In genomic region chr6:30071858-30072257, GRCh38 we compare ENCODE assay signal across 22 cellular contexts. TPM values are rescaled to one million over a fixed set of nuclear protein-coding genes. Genes with fewer than 3 reads are reported as not detected.
A peak's percentile ranks its signal among the peaks of the same experiment; 100 is the strongest.
DNase-seq lines count a peak whose midpoint lies in the region; ATAC-seq and TF ChIP-seq lines count a peak whose summit lies in the region.
"Had no signal": no experiment of that assay in that cellular context is flagged by ENCODE, and none has a peak within 500 bp of the region (broad histone marks: within the 10 kb centered on the region; RNA-seq: fewer than 3 reads in every experiment).

No MANE protein-coding gene starts in this region.

- POLR2A ChIA-PET in IMR-90 (lab: Charles Lee; ENCODE audit: unreplicated experiment): no interaction called here
- POLR2A ChIA-PET in CD8-positive, alpha-beta T cell (lab: Charles Lee): no interaction called here

- dilution Hi-C loops in IMR-90 (cut with HindIII; ENCODE audit: low sequenced_read_pairs, unreplicated experiment): no loop called here

- peaks cover 44% of the 10 kb centered on the region for H3K36me3 Mint-ChIP-seq in T-helper 1 cell treated with Interleukin-12 subunit alpha and Interleukin-12 subunit beta and Interleukin-4 antibody, amounts not matched to agents 30 μg/mL and 1 μg/mL, for 36 hours (ENCODE audit: low read depth)
- peaks cover 29% of the 10 kb centered on the region for H3K36me3 Mint-ChIP-seq in endothelial cell (ENCODE audit: low read depth, unreplicated experiment)
- H3K36me3 Mint-ChIP-seq in neural progenitor cell: peaks cover 17% of the 10 kb centered on the region
- H3K36me3 Mint-ChIP-seq in CD8-positive, alpha-beta T cell: peaks cover 41% of the 10 kb centered on the region

- peaks cover 42% of the 10 kb centered on the region for H3K4me1 Mint-ChIP-seq in T-helper 1 cell treated with Interleukin-12 subunit alpha and Interleukin-12 subunit beta and Interleukin-4 antibody, amounts not matched to agents 30 μg/mL and 1 μg/mL, for 36 hours (ENCODE audit: low read depth)
- H3K4me1 Mint-ChIP-seq in endothelial cell (ENCODE audit: unreplicated experiment) (peaks cover 50% of the 10 kb centered on the region), neural progenitor cell (peaks cover 30% of the 10 kb centered on the region)
- H3K4me1 Mint-ChIP-seq in CD8-positive, alpha-beta T cell (ENCODE audit: low read depth): peaks cover 52% of the 10 kb centered on the region

- no peak overlapping the region for H3K56ac ChIP-seq in IMR-90 (ENCODE audit: extremely low read depth, insufficient read depth, low read length)

- BruUV-seq in IMR-90 (replicated peaks; lab: Mats Ljungman, UMichigan): no TSS peak

- H2BK20ac ChIP-seq in IMR-90 (ENCODE audit: low read depth, low read length): no peak overlapping the region

- CTCF ChIA-PET in IMR-90 (lab: Yijun Ruan, JAX): no interaction called here
- CTCF ChIA-PET in CD8-positive, alpha-beta T cell (lab: Charles Lee): no interaction called here

- H4K91ac ChIP-seq in IMR-90 (ENCODE audit: insufficient read depth, low read depth, low read length): no peak overlapping the region

- H2AFZ ChIP-seq in IMR-90 (replicated peaks; ENCODE audit: low read length, poor library complexity) (peak overlapping the region; percentile 68), neural progenitor cell (replicated peaks) (no peak overlapping the region)

- H3K27me3 ChIP-seq in IMR-90 (ENCODE audit: control insufficient read depth, insufficient read depth, low read length) (peaks cover 59% of the 10 kb centered on the region), neural progenitor cell (peaks cover 76% of the 10 kb centered on the region)
- H3K27me3 ChIP-seq in CD8-positive, alpha-beta T cell (ENCODE audit: insufficient read depth, low read length): peaks cover 33% of the 10 kb centered on the region

- H3K4me3 ChIP-seq in IMR-90 (ENCODE audit: insufficient read depth, low read depth, low read length) (no peak overlapping the region), neural progenitor cell (peak overlapping the region; percentile 36)
- no peak overlapping the region for H3K4me3 ChIP-seq in CD8-positive, alpha-beta T cell (ENCODE audit: low read depth, low read length)
- H3K4me3 ChIP-seq: left lung, mucosa of descending colon had no signal

- no peak overlapping the region for H2AK5ac ChIP-seq in IMR-90 (ENCODE audit: low read depth, low read length)

- peaks cover 6 to 17% of the 10 kb centered on the region in 2 experiments for H3K79me1 ChIP-seq in IMR-90 (ENCODE audit: low read depth in 1 of 2, low read length in 2 of 2)

- intact Hi-C loops in IMR-90 (cut with micrococcal nuclease) (no loop called here), head of caudate nucleus (cut with DNase I) (no loop called here)
- intact Hi-C loops in CD8-positive, alpha-beta T cell (cut with DNase I, micrococcal nuclease): no loop called here

- H3K4me3 Mint-ChIP-seq in T-helper 1 cell treated with Interleukin-12 subunit alpha and Interleukin-12 subunit beta and Interleukin-4 antibody, amounts not matched to agents 30 μg/mL and 1 μg/mL, for 36 hours: peak overlapping the region; percentile 0
- peak overlapping the region; percentile 10 for H3K4me3 Mint-ChIP-seq in endothelial cell (ENCODE audit: unreplicated experiment)
- peak overlapping the region; percentile 14 for H3K4me3 Mint-ChIP-seq in neural progenitor cell
- H3K4me3 Mint-ChIP-seq in CD8-positive, alpha-beta T cell: no peak overlapping the region

- H3K79me2 ChIP-seq in neural progenitor cell (ENCODE audit: low read depth): peaks cover 6% of the 10 kb centered on the region

- H3K18ac ChIP-seq in IMR-90 (ENCODE audit: low read depth, low read length): no peak overlapping the region

- H3K23ac ChIP-seq in IMR-90 (ENCODE audit: low read depth, low read length): 0 out of 2 replicates have a peak overlapping the region, but pooled peaks have one; percentile 24

- no peak overlapping the region for H4K8ac ChIP-seq in IMR-90 (ENCODE audit: low read depth in 2 of 2, low read length in 2 of 2)

- H3K27ac Mint-ChIP-seq in T-helper 1 cell treated with Interleukin-12 subunit alpha and Interleukin-12 subunit beta and Interleukin-4 antibody, amounts not matched to agents 30 μg/mL and 1 μg/mL, for 36 hours: no peak overlapping the region
- H3K27ac Mint-ChIP-seq in endothelial cell (ENCODE audit: unreplicated experiment) (peak overlapping the region; percentile 54), neural progenitor cell (no peak overlapping the region)
- no peak overlapping the region for H3K27ac Mint-ChIP-seq in CD8-positive, alpha-beta T cell

- ATAC-seq in IMR-90 (ENCODE audit: low read depth): no peak
- no peak for ATAC-seq in CD8-positive, alpha-beta T cell
- ATAC-seq: left lung, mucosa of descending colon had no signal

- H3K4me1 ChIP-seq in IMR-90 (ENCODE audit: control insufficient read depth, insufficient read depth, low read length): peaks cover 3% of the 10 kb centered on the region; the same call in 1 of the 2 replicates
- H3K4me1 ChIP-seq in neural progenitor cell: peaks cover 21% of the 10 kb centered on the region
- peaks cover 52% of the 10 kb centered on the region for H3K4me1 ChIP-seq in CD8-positive, alpha-beta T cell (ENCODE audit: insufficient read depth, low read length)

- peaks cover 3% of the 10 kb centered on the region; the same call in 1 of the 2 replicates for H3K9me1 ChIP-seq in IMR-90 (ENCODE audit: insufficient read depth, low read length)

- H3K4ac ChIP-seq in IMR-90 (ENCODE audit: low read depth, low read length): no peak overlapping the region

- no peak for DNase-seq in T-helper 1 cell
- DNase-seq in IMR-90: no peak
- no peak for DNase-seq in endothelial cell (ENCODE audit: low spot score)
- DNase-seq in neural progenitor cell (ENCODE audit: low spot score): no peak
- no peak for DNase-seq in CD8-positive, alpha-beta T cell
- no peak for DNase-seq in head of caudate nucleus
- DNase-seq in DMS53 treated with DMSO at 0.1 percent for 48 hours (lab: John Stamatoyannopoulos, UW; ENCODE audit: unreplicated experiment): no peak
- DNase-seq: 8988T; activated CD4-positive, alpha-beta T cell treated with anti-CD3 and anti-CD28 coated beads, Interleukin-2, amount 50 U/mL, for 4 hours; amygdala; EL; NCI-H187; NCI-H2227 treated with DMSO at 0.1 percent for 48 hours; NCI-H748 treated with DMSO at 0.1 percent for 48 hours; nucleus accumbens; stimulated activated CD4-positive, alpha-beta T cell treated with anti-CD3 and anti-CD28 coated beads, Interleukin-4, amount 100 ng/mL, for 4 hours had no signal

- H2BK15ac ChIP-seq in IMR-90 (ENCODE audit: low read depth, low read length): no peak overlapping the region

- H2BK5ac ChIP-seq in IMR-90 (ENCODE audit: low read depth, low read length, poor library complexity, severe bottlenecking): no peak overlapping the region

- no peak for TF ChIP-seq CTCF in IMR-90 (conservative IDR thresholded peaks at IDR 0.05; ENCODE audit: low read depth, low read length)
- TF ChIP-seq CTCF in endothelial cell (IDR thresholded peaks at IDR 0.05; ENCODE audit: unreplicated experiment): no peak
- no peak for TF ChIP-seq CTCF in neural progenitor cell (IDR thresholded peaks at IDR 0.05)
- TF ChIP-seq CTCF in CD8-positive, alpha-beta T cell (IDR thresholded peaks at IDR 0.05): no peak

- TF ChIP-seq RAD21 in IMR-90 (IDR thresholded peaks at IDR 0.05; ENCODE audit: low read length): no peak

- TF ChIP-seq POLR2A in IMR-90 (IDR thresholded peaks at IDR 0.05; ENCODE audit: low read depth, low read length): no peak; the same call in 1 of the 2 replicates

- H3K27ac ChIP-seq in IMR-90 (ENCODE audit: insufficient read depth, low read length): no peak overlapping the region
- no peak overlapping the region for H3K27ac ChIP-seq in neural progenitor cell
- H3K27ac ChIP-seq in CD8-positive, alpha-beta T cell (ENCODE audit: low read depth, low read length): no peak overlapping the region
- H3K27ac ChIP-seq: esophagus muscularis mucosa, left lung, VCaP had no signal

- no peak overlapping the region for H2BK120ac ChIP-seq in IMR-90 (ENCODE audit: low read depth, low read length)

- in situ Hi-C loops in IMR-90 (cut with MboI; ENCODE audit: low sequenced_read_pairs): no loop called here

- H3K36me3 ChIP-seq in IMR-90 (ENCODE audit: control insufficient read depth, insufficient read depth, low read length) (peaks cover 8% of the 10 kb centered on the region; the same call in 1 of the 2 replicates), neural progenitor cell (no peaks in the 10 kb centered on the region)
- peaks cover 14% of the 10 kb centered on the region for H3K36me3 ChIP-seq in CD8-positive, alpha-beta T cell (ENCODE audit: insufficient read depth, low read length)

- no peak overlapping the region for H3K14ac ChIP-seq in IMR-90 (replicated peaks; ENCODE audit: low read depth, low read length)

- H2AK9ac ChIP-seq in IMR-90 (replicated peaks; ENCODE audit: low read depth, low read length, poor library complexity): no peak overlapping the region

- WGBS in IMR-90 (ENCODE audit: extremely low coverage in 2 of 2, insufficient read length in 1 of 2), 2 experiments: 60% methylated on average over 2 of the region's 3 CpGs; no CpG with 5 or more reads in 1 of the 2 experiments

- H3K9ac ChIP-seq in IMR-90 (ENCODE audit: low read depth, low read length) (no peak overlapping the region), neural progenitor cell (no peak overlapping the region)

- H3K27me3 Mint-ChIP-seq in T-helper 1 cell treated with Interleukin-12 subunit alpha and Interleukin-12 subunit beta and Interleukin-4 antibody, amounts not matched to agents 30 μg/mL and 1 μg/mL, for 36 hours (ENCODE audit: low read depth): peaks cover 65% of the 10 kb centered on the region
- H3K27me3 Mint-ChIP-seq in endothelial cell (ENCODE audit: unreplicated experiment) (peaks cover 39% of the 10 kb centered on the region), neural progenitor cell (ENCODE audit: insufficient read depth, low read depth) (peaks cover 59% of the 10 kb centered on the region)
- H3K27me3 Mint-ChIP-seq in CD8-positive, alpha-beta T cell (ENCODE audit: low read depth): peaks cover 52% of the 10 kb centered on the region

- no peaks in the 10 kb centered on the region for H4K20me1 ChIP-seq in IMR-90 (ENCODE audit: insufficient read depth, low read length)
- no peaks in the 10 kb centered on the region for H4K20me1 ChIP-seq in neural progenitor cell (ENCODE audit: low read depth)

- H3K9me3 Mint-ChIP-seq in T-helper 1 cell treated with Interleukin-12 subunit alpha and Interleukin-12 subunit beta and Interleukin-4 antibody, amounts not matched to agents 30 μg/mL and 1 μg/mL, for 36 hours: no peaks in the 10 kb centered on the region
- no peaks in the 10 kb centered on the region for H3K9me3 Mint-ChIP-seq in endothelial cell (ENCODE audit: unreplicated experiment)
- peaks cover 8% of the 10 kb centered on the region for H3K9me3 Mint-ChIP-seq in neural progenitor cell
- no peaks in the 10 kb centered on the region for H3K9me3 Mint-ChIP-seq in CD8-positive, alpha-beta T cell

- no peak overlapping the region; the same call in 1 of the 2 replicates for H3K4me2 ChIP-seq in IMR-90 (ENCODE audit: low read depth, low read length)
- peak overlapping the region; percentile 71 for H3K4me2 ChIP-seq in neural progenitor cell

- no peak overlapping the region for H4K5ac ChIP-seq in IMR-90 (ENCODE audit: low read depth, low read length)

- peaks cover 18% of the 10 kb centered on the region for H3F3A ChIP-seq in neural progenitor cell (ENCODE audit: low read depth)

- H3K9me3 ChIP-seq in IMR-90 (ENCODE audit: control insufficient read depth, insufficient read depth, low read length) (no peaks in the 10 kb centered on the region), neural progenitor cell (ENCODE audit: low read depth) (no peaks in the 10 kb centered on the region)
- no peaks in the 10 kb centered on the region for H3K9me3 ChIP-seq in CD8-positive, alpha-beta T cell (ENCODE audit: low read length)
- H3K9me3 ChIP-seq: esophagus muscularis mucosa, left lung, mucosa of descending colon had no signal

RNA-seq across cellular contexts. Expression of gene RNF39, which starts 3.7 kb away (rescaled TPM):
- total RNA-seq in IMR-90 (2012; rRNA removed): not detected in 2 replicates
- not detected in 2 replicates for polyA plus RNA-seq in IMR-90 (2012; rRNA removed)
- 0.02 TPM in 1 of 2 replicates, not detected in the other for polyA plus RNA-seq in IMR-90 (2012; cell fraction: cytosol; rRNA removed)
- 0.06 TPM in 1 of 2 replicates, not detected in the other for polyA plus RNA-seq in IMR-90 (2012; cell fraction: nucleus; rRNA removed; ENCODE audit: low replicate concordance)
- not detected for total RNA-seq in endothelial cell (ENCODE audit: unreplicated experiment)
- not detected in 2 replicates for total RNA-seq in neural progenitor cell (ENCODE audit: low replicate concordance)
- total RNA-seq in CD8-positive, alpha-beta T cell: not detected
- total RNA-seq: glomerular endothelial cell had no signal

RNA-seq across cellular contexts. Expression of gene PPP1R11, which starts 4.9 kb away (rescaled TPM):
- total RNA-seq in IMR-90 (2012; rRNA removed): 15.6 and 16.7 TPM in 2 replicates
- polyA plus RNA-seq in IMR-90 (2012; rRNA removed): 44.6 and 46.0 TPM in 2 replicates
- polyA plus RNA-seq in IMR-90 (2012; cell fraction: cytosol; rRNA removed): 24.8 and 30.0 TPM in 2 replicates
- 10.6 and 40.6 TPM in 2 replicates for polyA plus RNA-seq in IMR-90 (2012; cell fraction: nucleus; rRNA removed; ENCODE audit: low replicate concordance)
- 39.3 TPM for total RNA-seq in endothelial cell (ENCODE audit: unreplicated experiment)
- 22.7 and 28.4 TPM in 2 replicates for total RNA-seq in neural progenitor cell (ENCODE audit: low replicate concordance)
- total RNA-seq in CD8-positive, alpha-beta T cell: 10 to 100 TPM; 24.7 to 28.3 TPM

RNA-seq across cellular contexts. Expression of gene POLR1H, which starts 10.8 kb away (rescaled TPM):
- total RNA-seq in IMR-90 (2012; rRNA removed) (34.6 and 35.0 TPM in 2 replicates), endothelial cell (ENCODE audit: unreplicated experiment) (39.0 TPM), neural progenitor cell (ENCODE audit: low replicate concordance) (25.0 and 34.8 TPM in 2 replicates)
- polyA plus RNA-seq in IMR-90 (2012; rRNA removed): 24.6 and 25.5 TPM in 2 replicates
- 36.5 and 36.8 TPM in 2 replicates for polyA plus RNA-seq in IMR-90 (2012; cell fraction: cytosol; rRNA removed)
- 18.3 and 22.1 TPM in 2 replicates for polyA plus RNA-seq in IMR-90 (2012; cell fraction: nucleus; rRNA removed; ENCODE audit: low replicate concordance)
- 10 to 100 TPM; 26.6 to 30.7 TPM for total RNA-seq in CD8-positive, alpha-beta T cell

RNA-seq across cellular contexts. Expression of gene TRIM31, which starts 41.0 kb away (rescaled TPM):
- total RNA-seq in IMR-90 (2012; rRNA removed) (not detected in 2 replicates), endothelial cell (ENCODE audit: unreplicated experiment) (not detected), neural progenitor cell (ENCODE audit: low replicate concordance) (not detected in 2 replicates)
- polyA plus RNA-seq in IMR-90 (2012; rRNA removed): not detected in 2 replicates
- not detected in 2 replicates for polyA plus RNA-seq in IMR-90 (2012; cell fraction: cytosol; rRNA removed)
- not detected in 2 replicates for polyA plus RNA-seq in IMR-90 (2012; cell fraction: nucleus; rRNA removed; ENCODE audit: low replicate concordance)
- not detected for total RNA-seq in CD8-positive, alpha-beta T cell
- total RNA-seq: glomerular endothelial cell had no signal
